ENCODE assay signal across 5 cellular contexts in genomic region chr15:85173630-85174029, GRCh38.
DNase-seq lines count a peak whose midpoint lies in the region; ATAC-seq and TF ChIP-seq lines count a peak whose summit lies in the region.
"Not testable (repeated sequence)": the region's sequence is repeated elsewhere in the genome, so short reads cannot be mapped to it uniquely, and the experiment has no call there.

No MANE protein-coding gene starts in this region.

- peak; percentile 3 for DNase-seq in GM12865 (ENCODE audit: low read depth)
- not testable (repeated sequence) for DNase-seq in RWPE1 (ENCODE audit: low spot score); epithelial cell of prostate (ENCODE audit: low read depth, low spot score); left colon; mucosa of descending colon

- peak overlapping the region; percentile 44 for H3K27ac ChIP-seq in RWPE1
- peak overlapping the region; percentile 80 for H3K27ac ChIP-seq in epithelial cell of prostate

- CTCF ChIA-PET in RWPE1 (lab: Yijun Ruan, JAX): not testable (repeated sequence)

- POLR2A ChIA-PET in RWPE1 (lab: Yijun Ruan, JAX; ENCODE audit: low non-redundant PET): not testable (repeated sequence)

- H3K9me3 ChIP-seq in mucosa of descending colon: peaks cover 14% of the 10 kb centered on the region

- ATAC-seq in left colon (peak; percentile 51), mucosa of descending colon (peak; percentile 55)

- H3K36me3 ChIP-seq in mucosa of descending colon (ENCODE audit: low read depth): not testable (repeated sequence)

- not testable (repeated sequence) for TF ChIP-seq CTCF in GM12865 (IDR thresholded peaks at IDR 0.05; ENCODE audit: insufficient read depth, low read depth, low read length, missing control alignments); RWPE1 (conservative IDR thresholded peaks at IDR 0.05; ENCODE audit: low read depth); mucosa of descending colon (IDR thresholded peaks at IDR 0.05)

- not testable (repeated sequence) for H3K4me3 ChIP-seq in GM12865 (ENCODE audit: low read depth, low read length); mucosa of descending colon

- not testable (repeated sequence) for H3K4me1 ChIP-seq in mucosa of descending colon (ENCODE audit: low read depth)

- intact Hi-C loops in left colon (cut with DNase I, micrococcal nuclease); mucosa of descending colon (cut with DNase I, micrococcal nuclease): not testable (repeated sequence)
